Comparison of ENCODE assay signal across 20 cellular contexts in genomic region chr2:85598594-85599340, GRCh38. TPM values are rescaled to one million over a fixed set of nuclear protein-coding genes. Genes with fewer than 3 reads are reported as not detected.
DNase-seq lines count a peak whose midpoint lies in the region; ATAC-seq and TF ChIP-seq lines count a peak whose summit lies in the region.
"Had no signal": no experiment of that assay in that cellular context is flagged by ENCODE, and none has a peak within 500 bp of the region (broad histone marks: within the 10 kb centered on the region; RNA-seq: fewer than 3 reads in every experiment).

No MANE protein-coding gene starts in this region.

- peak overlapping the region; percentile 37 for H3K4me2 ChIP-seq in DOHH2 (ENCODE audit: low read length)

- peaks cover 22% of the 10 kb centered on the region for H3K36me3 ChIP-seq in DOHH2 (ENCODE audit: control insufficient read depth, low read length)

- no peaks in the 10 kb centered on the region for H3K27me3 ChIP-seq in DOHH2 (ENCODE audit: control insufficient read depth, low read length)

- H3K4me1 Mint-ChIP-seq in activated CD4-positive, alpha-beta T cell treated with anti-CD3 and anti-CD28 coated beads for 36 hours: peaks cover 39% of the 10 kb centered on the region
- H3K4me1 Mint-ChIP-seq in effector memory CD8-positive, alpha-beta T cell (ENCODE audit: low read depth in 2 of 2): peaks cover 42 to 48% of the 10 kb centered on the region in 2 donors
- peaks cover 32% of the 10 kb centered on the region for H3K4me1 Mint-ChIP-seq in neural crest cell

- peaks cover 14% of the 10 kb centered on the region for H3K36me3 Mint-ChIP-seq in activated CD4-positive, alpha-beta T cell treated with anti-CD3 and anti-CD28 coated beads for 36 hours (ENCODE audit: low read depth)
- H3K36me3 Mint-ChIP-seq in effector memory CD8-positive, alpha-beta T cell (ENCODE audit: insufficient read depth): peaks cover 24% of the 10 kb centered on the region
- H3K36me3 Mint-ChIP-seq in neural crest cell (ENCODE audit: low read depth): no peaks in the 10 kb centered on the region

- no peak overlapping the region for H3K4me3 Mint-ChIP-seq in activated CD4-positive, alpha-beta T cell treated with anti-CD3 and anti-CD28 coated beads for 36 hours
- no peak overlapping the region for H3K4me3 Mint-ChIP-seq in effector memory CD8-positive, alpha-beta T cell
- H3K4me3 Mint-ChIP-seq in neural crest cell: peak overlapping the region; percentile 71

- no peak for ATAC-seq in activated CD4-positive, alpha-beta T cell treated with anti-CD3 and anti-CD28 coated beads for 36 hours
- no peak for ATAC-seq in effector memory CD8-positive, alpha-beta T cell (replicated peaks)
- ATAC-seq: HCT116 had no signal

- H3F3A ChIP-seq in DOHH2 (ENCODE audit: control insufficient read depth, insufficient read depth): no peaks in the 10 kb centered on the region

- CTCF ChIA-PET in activated CD4-positive, alpha-beta T cell treated with anti-CD3 and anti-CD28 coated beads for 36 hours (lab: Charles Lee): no interaction called here

- H3K27me3 Mint-ChIP-seq in activated CD4-positive, alpha-beta T cell treated with anti-CD3 and anti-CD28 coated beads for 36 hours: no peaks in the 10 kb centered on the region
- H3K27me3 Mint-ChIP-seq in effector memory CD8-positive, alpha-beta T cell: no peaks in the 10 kb centered on the region
- H3K27me3 Mint-ChIP-seq in neural crest cell (ENCODE audit: low read depth): no peaks in the 10 kb centered on the region

- H4K20me1 ChIP-seq in DOHH2 (ENCODE audit: control insufficient read depth, insufficient read depth, low read depth, low read length): no peaks in the 10 kb centered on the region

- no peak for DNase-seq in activated CD4-positive, alpha-beta T cell treated with anti-CD3 and anti-CD28 coated beads for 36 hours
- DNase-seq in activated CD4-positive, alpha-beta T cell treated with anti-CD3 and anti-CD28 coated beads for 48 hours: no peak
- DNase-seq in effector memory CD8-positive, alpha-beta T cell: no peak
- DNase-seq in neural crest cell (ENCODE audit: low read depth, low spot score) (no peak), kidney glomerular epithelial cell (lab: John Stamatoyannopoulos, UW) (no peak), OCI-M1 (lab: John Stamatoyannopoulos, UW) (no peak)
- no peak for DNase-seq in NK-92 treated with Interleukin-12 subunit alpha and Interleukin-12 subunit beta, amount 100 ng/mL, for 24 hours (lab: John Stamatoyannopoulos, UW)
- DNase-seq: COR-L47, GDM1, GM23248, KBM-7, NCI-H1105 treated with DMSO at 0.1 percent for 48 hours, NCI-H1694, NCI-H2081 treated with DMSO at 0.1 percent for 48 hours, NCI-H446 treated with DMSO at 0.1 percent for 48 hours, RPMI8226, SIG-M5 had no signal

- H3K9me3 Mint-ChIP-seq in activated CD4-positive, alpha-beta T cell treated with anti-CD3 and anti-CD28 coated beads for 36 hours (ENCODE audit: low read depth): no peaks in the 10 kb centered on the region
- no peaks in the 10 kb centered on the region for H3K9me3 Mint-ChIP-seq in effector memory CD8-positive, alpha-beta T cell
- no peaks in the 10 kb centered on the region for H3K9me3 Mint-ChIP-seq in neural crest cell

- no peak overlapping the region for H3K27ac ChIP-seq in DOHH2 (ENCODE audit: low read depth, low read length)
- H3K27ac ChIP-seq: 22Rv1, GM23248 had no signal

- peak overlapping the region; percentile 42 for H3K27ac Mint-ChIP-seq in activated CD4-positive, alpha-beta T cell treated with anti-CD3 and anti-CD28 coated beads for 36 hours
- H3K27ac Mint-ChIP-seq in effector memory CD8-positive, alpha-beta T cell: peak overlapping the region; percentile 26 to 31
- H3K27ac Mint-ChIP-seq in neural crest cell (ENCODE audit: unreplicated experiment): no peak overlapping the region

- POLR2A ChIA-PET in activated CD4-positive, alpha-beta T cell treated with anti-CD3 and anti-CD28 coated beads for 36 hours (lab: Charles Lee): interaction anchor here (0.6 kb wide), 1 partner anchor 134 kb away, joined by 3 read pairs; no protein-coding TSS in a partner anchor

- H3K4me3 ChIP-seq in DOHH2 (ENCODE audit: low read length): no peak overlapping the region
- H3K4me3 ChIP-seq: GM23248 had no signal

- intact Hi-C loops in activated CD4-positive, alpha-beta T cell treated with anti-CD3 and anti-CD28 coated beads for 36 hours (cut with DNase I, micrococcal nuclease): no loop called here

- H3K9me2 ChIP-seq in DOHH2 (replicated peaks; ENCODE audit: control insufficient read depth, low read length): no peaks in the 10 kb centered on the region

- H3K9me3 ChIP-seq in DOHH2 (ENCODE audit: control insufficient read depth, insufficient read depth, low read length): no peaks in the 10 kb centered on the region

- peaks cover 47% of the 10 kb centered on the region for H3K4me1 ChIP-seq in DOHH2 (ENCODE audit: control insufficient read depth, low read length)

- H3K79me2 ChIP-seq in DOHH2 (ENCODE audit: control insufficient read depth, low read length): peaks cover 34% of the 10 kb centered on the region

- TF ChIP-seq CTCF in DOHH2 (IDR thresholded peaks at IDR 0.05; ENCODE audit: low read depth, low read length, poor library complexity, severe bottlenecking): no peak
- TF ChIP-seq CTCF in neural crest cell (conservative IDR thresholded peaks at IDR 0.05): no peak

RNA-seq across cellular contexts. Expression of gene RNF181, which starts 3.2 kb away (rescaled TPM):
- total RNA-seq in activated CD4-positive, alpha-beta T cell treated with anti-CD3 and anti-CD28 coated beads for 36 hours: 100 to 1,000 TPM; 113 to 140 TPM
- total RNA-seq in neural crest cell: 67.9 and 75.8 TPM in 2 replicates

RNA-seq across cellular contexts. Expression of gene TMEM150A, which starts 3.7 kb away (rescaled TPM):
- 1 to 10 TPM; 1.3 to 2.5 TPM for total RNA-seq in activated CD4-positive, alpha-beta T cell treated with anti-CD3 and anti-CD28 coated beads for 36 hours
- total RNA-seq in neural crest cell: 20.9 and 22.2 TPM in 2 replicates

RNA-seq across cellular contexts. Expression of gene C2orf68, which starts 13.1 kb away (rescaled TPM):
- 10 to 100 TPM; 33.7 to 47.2 TPM for total RNA-seq in activated CD4-positive, alpha-beta T cell treated with anti-CD3 and anti-CD28 coated beads for 36 hours
- total RNA-seq in neural crest cell: 50.4 and 53.7 TPM in 2 replicates

RNA-seq across cellular contexts. Expression of gene VAMP5, which starts 14.5 kb away (rescaled TPM):
- total RNA-seq in activated CD4-positive, alpha-beta T cell treated with anti-CD3 and anti-CD28 coated beads for 36 hours: 10 to 100 TPM; 21.4 to 26.7 TPM
- total RNA-seq in neural crest cell: 0.50 and 1.5 TPM in 2 replicates

RNA-seq across cellular contexts. Expression of gene USP39, which starts 17.2 kb away (rescaled TPM):
- total RNA-seq in activated CD4-positive, alpha-beta T cell treated with anti-CD3 and anti-CD28 coated beads for 36 hours: 10 to 100 TPM; 81.2 to 95.3 TPM
- total RNA-seq in neural crest cell: 93.3 and 98.3 TPM in 2 replicates
